19 cellular contexts compared by ENCODE assay signal in genomic region chr10:62087341-62087740, GRCh38.
"Had no signal": no experiment of that assay in that cellular context is flagged by ENCODE, and none has a peak within 500 bp of the region (broad histone marks: within the 10 kb centered on the region; RNA-seq: fewer than 3 reads in every experiment).

No MANE protein-coding gene starts in this region.

- H3K9me3 ChIP-seq: tibial artery had no signal

- H3K27me3 Mint-ChIP-seq: activated CD4-positive, alpha-beta T cell treated with anti-CD3 and anti-CD28 coated beads, Interleukin-2, amount 10 ng/mL, durations not matched to agents 7 days and 5 days; brain had no signal

- H3K4me3 ChIP-seq: tibial artery had no signal

- H3K27ac Mint-ChIP-seq: activated CD4-positive, alpha-beta T cell treated with anti-CD3 and anti-CD28 coated beads, Interleukin-2, amount 10 ng/mL, durations not matched to agents 7 days and 5 days; brain; endodermal cell; nephron progenitor cell had no signal

- H3K27me3 ChIP-seq: tibial artery had no signal

- DNase-seq: activated CD4-positive, alpha-beta T cell treated with anti-CD3 and anti-CD28 coated beads, Interleukin-2, amount 10 ng/mL, durations not matched to agents 7 days and 5 days; activated CD8-positive, alpha-beta memory T cell treated with anti-CD3 and anti-CD28 coated beads for 24 hours; activated CD8-positive, alpha-beta memory T cell treated with anti-CD3 and anti-CD28 coated beads, Interleukin-2, amount 50 U/mL, for 48 hours; activated gamma-delta T cell treated with Interleukin-2 at 50 U/mL for 16 hours; anterior cingulate cortex; caudate nucleus; endodermal cell; head of caudate nucleus; kidney glomerular epithelial cell; left ventricle myocardium superior; nephron progenitor cell; nucleus accumbens; posterior cingulate gyrus; stimulated activated CD4-positive, alpha-beta T cell treated with anti-CD3 and anti-CD28 coated beads, Interleukin-2, amount 100 ng/mL, for 24 hours; stimulated activated naive CD8-positive, alpha-beta T cell treated with anti-CD3 and anti-CD28 coated beads, Interleukin-15, Interleukin-2, amounts not matched to agents 100 U/mL and 50 U/mL, for 24 hours; substantia nigra; T1000; tibial artery had no signal

- ATAC-seq: left ventricle myocardium superior; stimulated activated naive CD8-positive, alpha-beta T cell treated with anti-CD3 and anti-CD28 coated beads, Interleukin-15, Interleukin-2, amounts not matched to agents 100 U/mL and 50 U/mL, for 24 hours had no signal

- H3K4me3 Mint-ChIP-seq: activated CD4-positive, alpha-beta T cell treated with anti-CD3 and anti-CD28 coated beads, Interleukin-2, amount 10 ng/mL, durations not matched to agents 7 days and 5 days; brain; endodermal cell; nephron progenitor cell had no signal

- H3K9me3 Mint-ChIP-seq: brain, endodermal cell, nephron progenitor cell had no signal
